ENCODE assay signal across 36 cellular contexts in the genomic region with DNA sequence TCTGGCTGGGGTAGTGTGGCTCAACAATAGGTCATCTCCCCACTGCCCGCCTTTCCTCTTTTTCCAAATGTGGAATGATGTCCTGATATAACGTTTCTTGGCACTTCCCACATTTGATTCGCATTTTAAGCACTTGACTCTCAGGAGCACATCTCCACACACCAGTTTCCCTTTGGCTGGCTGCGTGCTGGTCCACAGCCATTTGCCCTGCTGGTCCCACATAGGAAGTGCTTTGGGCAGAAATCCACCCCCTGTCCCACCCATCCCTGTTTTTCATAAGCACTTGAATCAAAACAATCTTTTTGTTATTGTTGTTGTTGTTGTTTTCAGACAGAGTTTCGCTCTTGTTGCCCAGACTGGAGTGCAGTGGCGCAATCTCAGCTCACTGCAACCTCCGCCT. TPM values are rescaled to one million over a fixed set of nuclear protein-coding genes. Genes with fewer than 3 reads are reported as not detected.
"Had no signal": no experiment of that assay in that cellular context is flagged by ENCODE, and none has a peak within 500 bp of the region (broad histone marks: within the 10 kb centered on the region; RNA-seq: fewer than 3 reads in every experiment).

No MANE protein-coding gene starts in this region.

- H3K4me3 ChIP-seq: adrenal gland, ascending aorta, cardiac muscle cell had no signal

- H3K4me3 Mint-ChIP-seq: activated B cell treated with CpG ODN at 0.5 μM for 24 hours; activated CD4-positive, alpha-beta memory T cell treated with anti-CD3 and anti-CD28 coated beads for 36 hours; activated CD4-positive, alpha-beta T cell treated with anti-CD3 and anti-CD28 coated beads, Interleukin-2, amount 10 ng/mL, durations not matched to agents 24 days and 14 days; activated CD8-positive, alpha-beta memory T cell treated with anti-CD3 and anti-CD28 coated beads, Interleukin-2, amount 10 ng/mL, durations not matched to agents 7 days and 5 days; activated CD8-positive, alpha-beta T cell treated with anti-CD3 and anti-CD28 coated beads, Interleukin-2, amount 10 ng/mL, durations not matched to agents 7 days and 5 days; activated naive CD4-positive, alpha-beta T cell treated with anti-CD3 and anti-CD28 coated beads for 36 hours; activated naive CD8-positive, alpha-beta T cell treated with anti-CD3 and anti-CD28 coated beads for 36 hours; activated T-cell treated with anti-CD3 and anti-CD28 coated beads, Interleukin-2, amount 50 U/mL, for 24 hours; brain; T-helper 1 cell treated with Interleukin-12 subunit alpha and Interleukin-12 subunit beta and Interleukin-4 antibody, amounts not matched to agents 30 μg/mL and 1 μg/mL, for 36 hours; T-helper 2 cell treated with Interferon-gamma antibody and Interleukin-4, amounts not matched to agents 5 μg/mL and 100 μg/mL, for 36 hours had no signal

- FAIRE-seq: TTC549 had no signal

- H3K9me3 ChIP-seq: adrenal gland, ascending aorta had no signal

- H3K4me1 ChIP-seq: adrenal gland, ascending aorta had no signal

- H3K4me1 Mint-ChIP-seq: activated CD8-positive, alpha-beta memory T cell treated with anti-CD3 and anti-CD28 coated beads, Interleukin-2, amount 10 ng/mL, durations not matched to agents 7 days and 5 days; activated naive CD8-positive, alpha-beta T cell treated with anti-CD3 and anti-CD28 coated beads for 36 hours; brain had no signal

- H3K36me3 ChIP-seq: adrenal gland, ascending aorta, cardiac muscle cell had no signal

- ATAC-seq: activated CD8-positive, alpha-beta memory T cell treated with anti-CD3 and anti-CD28 coated beads, Interleukin-2, amount 10 ng/mL, durations not matched to agents 7 days and 5 days; activated CD8-positive, alpha-beta T cell treated with anti-CD3 and anti-CD28 coated beads, Interleukin-2, amount 10 ng/mL, durations not matched to agents 7 days and 5 days; activated naive CD4-positive, alpha-beta T cell treated with anti-CD3 and anti-CD28 coated beads, Interleukin-2, amount 50 U/mL, for 72 hours had no signal

- H3K36me3 Mint-ChIP-seq: activated CD4-positive, alpha-beta memory T cell treated with anti-CD3 and anti-CD28 coated beads for 36 hours; activated CD8-positive, alpha-beta memory T cell treated with anti-CD3 and anti-CD28 coated beads, Interleukin-2, amount 10 ng/mL, durations not matched to agents 7 days and 5 days; activated naive CD4-positive, alpha-beta T cell treated with anti-CD3 and anti-CD28 coated beads, Interleukin-2, amount 50 U/mL, for 72 hours; activated naive CD8-positive, alpha-beta T cell treated with anti-CD3 and anti-CD28 coated beads for 36 hours; brain had no signal

- H3K27ac ChIP-seq: adrenal gland, ascending aorta, cardiac muscle cell, VCaP had no signal

- H3K27me3 ChIP-seq: adrenal gland, ascending aorta, cardiac muscle cell had no signal

- H3K27ac Mint-ChIP-seq: activated B cell treated with CpG ODN at 0.5 μM for 24 hours; activated CD4-positive, alpha-beta memory T cell treated with anti-CD3 and anti-CD28 coated beads for 36 hours; activated CD4-positive, alpha-beta T cell treated with anti-CD3 and anti-CD28 coated beads, Interleukin-2, amount 10 ng/mL, durations not matched to agents 24 days and 14 days; activated CD8-positive, alpha-beta memory T cell treated with anti-CD3 and anti-CD28 coated beads, Interleukin-2, amount 10 ng/mL, durations not matched to agents 7 days and 5 days; activated CD8-positive, alpha-beta T cell treated with anti-CD3 and anti-CD28 coated beads, Interleukin-2, amount 10 ng/mL, durations not matched to agents 7 days and 5 days; activated naive CD4-positive, alpha-beta T cell treated with anti-CD3 and anti-CD28 coated beads for 36 hours; activated naive CD4-positive, alpha-beta T cell treated with anti-CD3 and anti-CD28 coated beads, Interleukin-2, amount 50 U/mL, for 72 hours; activated naive CD8-positive, alpha-beta T cell treated with anti-CD3 and anti-CD28 coated beads for 36 hours; activated T-cell treated with anti-CD3 and anti-CD28 coated beads, Interleukin-2, amount 50 U/mL, for 24 hours; activated T-helper 2 cell treated with anti-CD3 and anti-CD28 coated beads, Interferon-gamma antibody, Interleukin-2, Interleukin-4, amounts not matched to agents 10 μg/mL and 5 μg/mL and 100 μg/mL, durations not matched to agents 14 hours and 24 hours and 36 hours; brain; T-helper 1 cell treated with Interleukin-12 subunit alpha and Interleukin-12 subunit beta and Interleukin-4 antibody, amounts not matched to agents 30 μg/mL and 1 μg/mL, for 36 hours; T-helper 2 cell treated with Interferon-gamma antibody and Interleukin-4, amounts not matched to agents 5 μg/mL and 100 μg/mL, for 36 hours had no signal

- H3K9me3 Mint-ChIP-seq: activated B cell treated with CpG ODN at 0.5 μM for 24 hours; activated CD4-positive, alpha-beta memory T cell treated with anti-CD3 and anti-CD28 coated beads for 36 hours; activated CD4-positive, alpha-beta T cell treated with anti-CD3 and anti-CD28 coated beads, Interleukin-2, amount 10 ng/mL, durations not matched to agents 24 days and 14 days; activated naive CD4-positive, alpha-beta T cell treated with anti-CD3 and anti-CD28 coated beads for 36 hours; activated naive CD4-positive, alpha-beta T cell treated with anti-CD3 and anti-CD28 coated beads, Interleukin-2, amount 50 U/mL, for 72 hours; activated naive CD8-positive, alpha-beta T cell treated with anti-CD3 and anti-CD28 coated beads for 36 hours; activated T-cell treated with anti-CD3 and anti-CD28 coated beads, Interleukin-2, amount 50 U/mL, for 24 hours; activated T-helper 2 cell treated with anti-CD3 and anti-CD28 coated beads, Interferon-gamma antibody, Interleukin-2, Interleukin-4, amounts not matched to agents 10 μg/mL and 5 μg/mL and 100 μg/mL, durations not matched to agents 14 hours and 24 hours and 36 hours; T-helper 1 cell treated with Interleukin-12 subunit alpha and Interleukin-12 subunit beta and Interleukin-4 antibody, amounts not matched to agents 30 μg/mL and 1 μg/mL, for 36 hours; T-helper 2 cell treated with Interferon-gamma antibody and Interleukin-4, amounts not matched to agents 5 μg/mL and 100 μg/mL, for 36 hours had no signal

- DNase-seq: activated B cell treated with CpG ODN at 0.5 μM for 24 hours; activated CD4-positive, alpha-beta memory T cell treated with anti-CD3 and anti-CD28 coated beads for 36 hours; activated CD4-positive, alpha-beta T cell treated with anti-CD3 and anti-CD28 coated beads for 4 hours; activated CD4-positive, alpha-beta T cell treated with anti-CD3 and anti-CD28 coated beads, Interleukin-2, amount 10 ng/mL, durations not matched to agents 24 days and 14 days; activated CD4-positive, alpha-beta T cell treated with anti-CD3 and anti-CD28 coated beads, Interleukin-2, amount 50 U/mL, for 1 hour; activated CD4-positive, alpha-beta T cell treated with anti-CD3 and anti-CD28 coated beads, Interleukin-2, amount 50 U/mL, for 4 hours; activated CD4-positive, CD25-positive, alpha-beta regulatory T cell treated with anti-CD3 and anti-CD28 coated beads, Interleukin-2, amount 50 U/mL, for 72 hours; activated CD8-positive, alpha-beta memory T cell treated with anti-CD3 and anti-CD28 coated beads for 24 hours; activated CD8-positive, alpha-beta memory T cell treated with anti-CD3 and anti-CD28 coated beads, Interleukin-2, amount 10 ng/mL, durations not matched to agents 7 days and 5 days; activated CD8-positive, alpha-beta memory T cell treated with anti-CD3 and anti-CD28 coated beads, Interleukin-2, amount 50 U/mL, for 48 hours; activated CD8-positive, alpha-beta T cell treated with anti-CD3 and anti-CD28 coated beads, Interleukin-2, amount 10 ng/mL, durations not matched to agents 7 days and 5 days; activated effector memory CD4-positive, alpha-beta T cell treated with Interleukin-2 at 50 U/mL for 16 hours; activated gamma-delta T cell; activated naive CD4-positive, alpha-beta T cell treated with anti-CD3 and anti-CD28 coated beads for 36 hours; activated naive CD4-positive, alpha-beta T cell treated with anti-CD3 and anti-CD28 coated beads, Interleukin-2, amount 50 U/mL, for 16 hours; activated naive CD8-positive, alpha-beta T cell treated with anti-CD3 and anti-CD28 coated beads for 36 hours; activated T-cell treated with anti-CD3 and anti-CD28 coated beads, Interleukin-2, amount 50 U/mL, for 24 hours; activated T-cell treated with anti-CD3 and anti-CD28 coated beads, Interleukin-2, amount 50 U/mL, for 48 hours; adrenal gland; amygdala; anterior cingulate cortex; central memory CD4-positive, alpha-beta T cell; SW 1271; T-helper 1 cell; T-helper 2 cell; T-helper 9 cell had no signal

- H3K27me3 Mint-ChIP-seq: activated B cell treated with CpG ODN at 0.5 μM for 24 hours; activated CD4-positive, alpha-beta memory T cell treated with anti-CD3 and anti-CD28 coated beads for 36 hours; activated naive CD8-positive, alpha-beta T cell treated with anti-CD3 and anti-CD28 coated beads for 36 hours; activated T-cell treated with anti-CD3 and anti-CD28 coated beads, Interleukin-2, amount 50 U/mL, for 24 hours had no signal

RNA-seq across cellular contexts. Expression of a gene that starts 24.0 kb away (rescaled TPM):
- total RNA-seq: activated CD4-positive, alpha-beta memory T cell treated with anti-CD3 and anti-CD28 coated beads for 36 hours; activated CD4-positive, alpha-beta T cell treated with anti-CD3 and anti-CD28 coated beads, Interleukin-2, amount 10 ng/mL, durations not matched to agents 24 days and 14 days; activated CD8-positive, alpha-beta memory T cell treated with anti-CD3 and anti-CD28 coated beads, Interleukin-2, amount 10 ng/mL, durations not matched to agents 7 days and 5 days; activated CD8-positive, alpha-beta T cell treated with anti-CD3 and anti-CD28 coated beads, Interleukin-2, amount 10 ng/mL, durations not matched to agents 7 days and 5 days; activated naive CD4-positive, alpha-beta T cell treated with anti-CD3 and anti-CD28 coated beads for 36 hours; activated naive CD4-positive, alpha-beta T cell treated with anti-CD3 and anti-CD28 coated beads, Interleukin-2, amount 50 U/mL, for 72 hours; adrenal gland; ascending aorta; bronchial epithelial cell; cardiac muscle cell had no signal
- polyA plus RNA-seq: cardiac muscle cell had no signal
